9 cellular contexts compared by ENCODE assay signal in the genomic region with DNA sequence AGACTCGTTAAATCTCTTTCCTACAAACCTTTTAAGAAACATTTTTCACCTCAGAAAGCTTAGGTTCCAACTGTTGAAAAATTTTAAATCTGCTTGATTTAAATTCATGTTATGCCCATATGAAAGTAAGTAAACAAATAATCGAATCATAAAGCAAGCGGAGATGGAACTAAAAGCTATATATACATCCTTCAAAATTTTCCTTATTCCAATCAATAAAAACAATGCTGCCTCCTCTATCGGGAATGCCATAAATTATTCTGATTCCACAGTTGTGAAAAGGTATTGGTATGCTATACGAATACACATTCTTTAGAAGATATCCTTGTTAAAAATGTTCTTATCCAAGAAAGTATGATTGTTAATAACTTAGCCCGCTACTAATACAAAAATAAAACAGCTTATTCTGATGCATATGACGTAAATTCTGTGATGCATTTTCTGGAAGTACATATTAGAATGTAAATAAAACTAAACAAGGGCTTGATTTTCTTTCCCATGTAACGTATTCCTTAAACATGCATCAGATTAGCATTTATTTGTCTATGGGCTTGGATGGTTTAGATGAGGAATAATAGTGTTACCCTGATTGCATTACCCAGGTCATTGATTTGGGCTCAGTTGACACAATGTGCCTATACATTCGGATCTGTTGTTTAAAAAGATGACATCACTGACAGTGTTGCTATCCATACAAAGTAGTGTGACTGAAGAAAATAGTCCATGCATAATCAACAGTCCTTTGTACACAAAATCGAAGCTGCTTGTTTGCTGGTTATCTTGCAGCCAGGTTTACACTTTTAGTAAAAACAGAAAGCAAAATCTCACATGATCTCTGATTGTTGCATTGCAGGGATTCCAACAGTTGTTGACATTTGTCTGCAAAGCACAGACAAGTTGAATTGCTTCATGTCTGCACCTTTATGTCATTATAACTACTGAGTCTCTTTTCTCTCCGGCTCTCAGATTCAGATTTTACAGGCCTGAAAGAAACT. TPM values are rescaled to one million over a fixed set of nuclear protein-coding genes. Genes with fewer than 3 reads are reported as not detected.
A peak's percentile ranks its signal among the peaks of the same experiment; 100 is the strongest.
DNase-seq lines count a peak whose midpoint lies in the region; ATAC-seq and TF ChIP-seq lines count a peak whose summit lies in the region.
"Had no signal": no experiment of that assay in that cellular context is flagged by ENCODE, and none has a peak within 500 bp of the region (broad histone marks: within the 10 kb centered on the region; RNA-seq: fewer than 3 reads in every experiment).

No MANE protein-coding gene starts in this region.

- H3K4me1 Mint-ChIP-seq in CD8-positive, alpha-beta memory T cell, result peaks cover 25 to 47% (median 43%) of the 10 kb centered on the region in 3 donors

- no peak for DNase-seq in CD8-positive, alpha-beta memory T cell
- DNase-seq in body of pancreas (no peak), SIG-M5 (lab: John Stamatoyannopoulos, UW) (no peak), DMS79 (lab: John Stamatoyannopoulos, UW) (no peak)
- no peak for DNase-seq in stimulated activated CD4-positive, alpha-beta T cell treated with anti-CD3 and anti-CD28 coated beads, Interleukin-4, amount 100 ng/mL, for 4 hours
- DNase-seq in activated CD8-positive, alpha-beta memory T cell treated with anti-CD3 and anti-CD28 coated beads, Interleukin-2, amount 50 U/mL, for 4 hours, result no peak

- POLR2A ChIA-PET in CD8-positive, alpha-beta memory T cell (lab: Charles Lee), result interaction anchor here (0.6 to 2.0 kb wide), 7 partner anchors 38 to 746 kb away, joined by 3 to 14 read pairs (median 3); partner anchors contain the start of genes HEATR5A and STRN3

- H3K9me3 Mint-ChIP-seq in CD8-positive, alpha-beta memory T cell, result no peaks in the 10 kb centered on the region

- no peaks in the 10 kb centered on the region for H3K36me3 ChIP-seq in CD8-positive, alpha-beta memory T cell (ENCODE audit: insufficient read depth, low read length)
- 0 out of 2 replicates have a peak, but pooled peaks cover under 1% of the 10 kb centered on the region for H3K36me3 ChIP-seq in HUES6 (ENCODE audit: control insufficient read depth, insufficient read depth, low read length)
- no peaks in the 10 kb centered on the region for H3K36me3 ChIP-seq in body of pancreas (replicated peaks in 1 of 2; ENCODE audit: insufficient read depth in 1 of 2, low read depth in 2 of 2)
- peaks cover 1% of the 10 kb centered on the region for H3K36me3 ChIP-seq in muscle layer of colon (ENCODE audit: insufficient read depth, low read length)

- ATAC-seq in body of pancreas, result no peak

- peak in 1 of 7 experiments; percentile 6 for TF ChIP-seq CTCF in body of pancreas (IDR thresholded peaks at IDR 0.05)

- peak overlapping the region; percentile 93 to 98 (median 96) for H3K27ac Mint-ChIP-seq in CD8-positive, alpha-beta memory T cell

- no peaks in the 10 kb centered on the region for H3K9me3 ChIP-seq in CD8-positive, alpha-beta memory T cell (ENCODE audit: low read length)
- H3K9me3 ChIP-seq in HUES6 (ENCODE audit: control insufficient read depth, insufficient read depth, low read depth, low read length) (no peaks in the 10 kb centered on the region), body of pancreas (no peaks in the 10 kb centered on the region), muscle layer of colon (ENCODE audit: low read length) (no peaks in the 10 kb centered on the region)

- no peak overlapping the region for H3K9ac ChIP-seq in HUES6 (ENCODE audit: low read length)
- H3K9ac ChIP-seq in muscle layer of colon (ENCODE audit: low read length), result no peak overlapping the region

- CTCF ChIA-PET in CD8-positive, alpha-beta memory T cell (lab: Charles Lee), result interaction anchor here (2.7 kb wide), 1 partner anchor 37 kb away, joined by 11 read pairs; the partner anchor contains the start of gene HEATR5A

- peaks cover 15% of the 10 kb centered on the region for H3K4me1 ChIP-seq in CD8-positive, alpha-beta memory T cell (ENCODE audit: insufficient read depth, low read length)
- H3K4me1 ChIP-seq in HUES6 (ENCODE audit: control insufficient read depth, insufficient read depth, low read length) (peaks cover 14% of the 10 kb centered on the region), body of pancreas (peaks cover 18% of the 10 kb centered on the region), muscle layer of colon (ENCODE audit: insufficient read depth, low read length) (peaks cover 8% of the 10 kb centered on the region)

- WGBS in body of pancreas, 2 donors, result 33 to 36% methylated on average over 11 of the region's 11 CpGs

- TF ChIP-seq POLR2A in body of pancreas (IDR thresholded peaks at IDR 0.05), result no peak

- peaks cover 3 to 11% of the 10 kb centered on the region in 2 donors for H3K27me3 Mint-ChIP-seq in CD8-positive, alpha-beta memory T cell

- peak overlapping the region; percentile 94 to 97 (median 97) for H3K4me3 Mint-ChIP-seq in CD8-positive, alpha-beta memory T cell

- no peaks in the 10 kb centered on the region for H3K27me3 ChIP-seq in CD8-positive, alpha-beta memory T cell (ENCODE audit: insufficient read depth, low read length, poor library complexity, severe bottlenecking)
- no peaks in the 10 kb centered on the region for H3K27me3 ChIP-seq in HUES6 (ENCODE audit: control insufficient read depth, insufficient read depth, low read length)
- no peaks in the 10 kb centered on the region for H3K27me3 ChIP-seq in body of pancreas
- H3K27me3 ChIP-seq in muscle layer of colon (ENCODE audit: control insufficient read depth in 1 of 2, insufficient read depth in 2 of 2, low read length in 2 of 2), result no peaks in the 10 kb centered on the region

- intact Hi-C loops in body of pancreas (cut with DNase I), result no loop called here

- H3K36me3 Mint-ChIP-seq in CD8-positive, alpha-beta memory T cell, result peaks cover 0 to 10% (median 0%) of the 10 kb centered on the region in 3 donors

- H3K27ac ChIP-seq in CD8-positive, alpha-beta memory T cell (ENCODE audit: low read depth, low read length), result peak overlapping the region; percentile 87
- H3K27ac ChIP-seq in HUES6 (ENCODE audit: low read depth, low read length) (no peak overlapping the region), body of pancreas (peak overlapping the region; percentile 11 to 94 (median 86)), muscle layer of colon (ENCODE audit: low read depth, low read length) (peak overlapping the region; percentile 36)

- H3K4me3 ChIP-seq in CD8-positive, alpha-beta memory T cell (ENCODE audit: low read length), result peak overlapping the region; percentile 85
- peak overlapping the region; percentile 81 for H3K4me3 ChIP-seq in HUES6 (ENCODE audit: low read depth, low read length)
- no peak overlapping the region for H3K4me3 ChIP-seq in body of pancreas
- peak overlapping the region; percentile 28 to 99 for H3K4me3 ChIP-seq in muscle layer of colon (ENCODE audit: low read depth in 1 of 2, low read length in 2 of 2)

RNA-seq across cellular contexts. Expression of gene DTD2, which starts 0.7 kb away (rescaled TPM):
- 10 to 100 TPM; 28.4 to 28.7 TPM for total RNA-seq in CD8-positive, alpha-beta memory T cell
- 18.0 TPM for polyA plus RNA-seq in CD8-positive, alpha-beta memory T cell
- total RNA-seq in body of pancreas, result 10 to 100 TPM; 20.4 to 22.3 TPM

RNA-seq across cellular contexts. Expression of gene GPR33, which starts 29.9 kb away (rescaled TPM):
- total RNA-seq in CD8-positive, alpha-beta memory T cell, result not detected
- not detected for polyA plus RNA-seq in CD8-positive, alpha-beta memory T cell
- total RNA-seq in body of pancreas, result not detected
- total RNA-seq: HT1080 had no signal

RNA-seq across cellular contexts. Expression of gene HEATR5A, which starts 37.6 kb away (rescaled TPM):
- 10 to 100 TPM; 12.7 to 13.8 TPM for total RNA-seq in CD8-positive, alpha-beta memory T cell
- 6.1 TPM for polyA plus RNA-seq in CD8-positive, alpha-beta memory T cell
- 10 to 100 TPM; 14.5 to 24.1 TPM for total RNA-seq in body of pancreas

Comparison
In these comparisons a context has a peak if more than half of its experiments do, and no peak if none do; other contexts are left out.
1. H3K4me3 ChIP-seq: peak in CD8-positive, alpha-beta memory T cell (single experiment), HUES6 (single experiment) and muscle layer of colon (2 of 2); none in body of pancreas (0 of 2).